ENCODE assay signal across 18 cellular contexts in the genomic region with DNA sequence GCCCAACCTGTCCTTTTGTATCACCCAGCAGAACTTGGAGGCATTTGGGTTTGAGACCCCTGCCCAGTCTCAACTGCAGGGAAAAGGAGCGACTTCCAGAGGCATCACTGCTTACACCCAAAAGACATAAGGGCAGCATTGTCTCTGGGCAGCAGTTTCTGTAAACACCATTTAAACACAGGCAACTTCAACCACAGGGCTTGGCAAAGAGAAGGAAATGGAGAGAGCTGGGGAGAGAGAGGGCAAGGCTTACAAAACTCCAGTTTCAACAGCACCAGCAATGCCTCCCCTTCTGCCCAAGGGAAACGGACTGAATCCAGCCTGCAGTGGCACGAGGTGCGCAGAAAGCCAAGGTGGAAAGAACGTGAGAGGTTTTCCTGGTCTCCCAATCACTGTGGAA.
DNase-seq lines count a peak whose midpoint lies in the region; ATAC-seq and TF ChIP-seq lines count a peak whose summit lies in the region.
"Had no signal": no experiment of that assay in that cellular context is flagged by ENCODE, and none has a peak within 500 bp of the region (broad histone marks: within the 10 kb centered on the region; RNA-seq: fewer than 3 reads in every experiment).

No MANE protein-coding gene starts in this region.

- H3K4me1 ChIP-seq in rectal smooth muscle tissue (ENCODE audit: control insufficient read depth, insufficient read depth, low read length) = peaks cover 48% of the 10 kb centered on the region

- H3K27me3 ChIP-seq in AG04450 (ENCODE audit: control insufficient read depth, insufficient read depth, low read length) (peaks cover 2% of the 10 kb centered on the region), rectal smooth muscle tissue (ENCODE audit: control insufficient read depth, insufficient read depth, low read length) (no peaks in the 10 kb centered on the region)

- in situ Hi-C loops in GM13977 (cut with MboI; ENCODE audit: low pct_unique_long_range_greater_than_20kb, low sequenced_read_pairs, unreplicated experiment) = no loop called here

- DNase-seq in AG04450 (ENCODE audit: low read depth, low spot score) (no peak), amniotic epithelial cell (ENCODE audit: low read depth) (peak; percentile 54), fibroblast of peridontal ligament (ENCODE audit: extremely low read depth) (peak; percentile 20), HuH-7 (ENCODE audit: low spot score) (no peak), GM13977 (ENCODE audit: low spot score) (no peak), NOMO-1 treated with dmso at 0.1 percent for 144 hours (lab: John Stamatoyannopoulos, UW; ENCODE audit: unreplicated experiment) (no peak)
- DNase-seq: 8988T, DMS153, NCI-H1092, NCI-H1694, NCI-H2107, NCI-H446, PC-3 had no signal

- H3K36me3 ChIP-seq in rectal smooth muscle tissue (ENCODE audit: control insufficient read depth, insufficient read depth, low read length) = no peaks in the 10 kb centered on the region

- CTCF ChIA-PET in AG04450 (lab: Charles Lee) = no interaction called here

- no peak for TF ChIP-seq CTCF in AG04450 (IDR thresholded peaks at IDR 0.05; ENCODE audit: low read depth, low read length)
- no peak for TF ChIP-seq CTCF in GM13977 (IDR thresholded peaks at IDR 0.05; ENCODE audit: extremely low read depth, insufficient read depth, missing control alignments)

- H3K4me3 ChIP-seq in AG04450 (ENCODE audit: low read depth, low read length) (no peak overlapping the region), rectal smooth muscle tissue (ENCODE audit: low read length) (no peak overlapping the region)
- H3K4me3 ChIP-seq: K562 had no signal

- POLR2A ChIA-PET in AG04450 (lab: Yijun Ruan, JAX) = interaction anchor here (0.7 kb wide), 1 partner anchor 201 kb away, joined by 7 read pairs; no protein-coding TSS in a partner anchor

- no peak for ATAC-seq in GM18907 (IDR thresholded peaks at IDR 0.05; ENCODE audit: unreplicated experiment)
- ATAC-seq: HCT116, K562, PC-3 had no signal

- H3K9me3 ChIP-seq in AG04450 (ENCODE audit: control insufficient read depth, insufficient read depth, low read length) = no peaks in the 10 kb centered on the region

- H3K9ac ChIP-seq in rectal smooth muscle tissue (ENCODE audit: low read length) = no peak overlapping the region

- peak overlapping the region; percentile 21 for H3K27ac ChIP-seq in AG04450 (ENCODE audit: low read depth, low read length)
- peak overlapping the region; percentile 62 for H3K27ac ChIP-seq in rectal smooth muscle tissue (ENCODE audit: low read depth, low read length)
- H3K27ac ChIP-seq: C4-2B had no signal

Comparison
In these comparisons a context has a peak if more than half of its experiments do, and no peak if none do; other contexts are left out.
1. DNase-seq: peak in amniotic epithelial cell (single experiment) and fibroblast of peridontal ligament (single experiment); none in AG04450 (single experiment), HuH-7 (single experiment), GM13977 (single experiment) and NOMO-1 treated with dmso at 0.1 percent for 144 hours (single experiment).